In genomic region chr12:82996168-82996812, GRCh38 we compare ENCODE assay signal across 12 cellular contexts.
DNase-seq lines count a peak whose midpoint lies in the region; ATAC-seq and TF ChIP-seq lines count a peak whose summit lies in the region.
"Had no signal": no experiment of that assay in that cellular context is flagged by ENCODE, and none has a peak within 500 bp of the region (broad histone marks: within the 10 kb centered on the region; RNA-seq: fewer than 3 reads in every experiment).

No MANE protein-coding gene starts in this region.

- no peak overlapping the region for H3K4me3 ChIP-seq in CD4-positive, CD25-positive, alpha-beta regulatory T cell (ENCODE audit: low read depth, low read length)
- no peak overlapping the region for H3K4me3 ChIP-seq in testis
- H3K4me3 ChIP-seq: esophagus muscularis mucosa had no signal

- H3K27me3 ChIP-seq in CD4-positive, CD25-positive, alpha-beta regulatory T cell (ENCODE audit: control insufficient read depth, insufficient read depth, low read length) = no peaks in the 10 kb centered on the region
- H3K27me3 ChIP-seq in testis = no peaks in the 10 kb centered on the region
- H3K27me3 ChIP-seq: esophagus muscularis mucosa had no signal

- no peaks in the 10 kb centered on the region for H3K9me3 ChIP-seq in CD4-positive, CD25-positive, alpha-beta regulatory T cell (ENCODE audit: control insufficient read depth in 2 of 2, low read length in 2 of 2)
- no peaks in the 10 kb centered on the region for H3K9me3 ChIP-seq in testis
- H3K9me3 ChIP-seq: esophagus muscularis mucosa had no signal

- no peaks in the 10 kb centered on the region for H3K27me3 Mint-ChIP-seq in CD4-positive, CD25-positive, alpha-beta regulatory T cell

- H3K27ac ChIP-seq in CD4-positive, CD25-positive, alpha-beta regulatory T cell (ENCODE audit: insufficient read depth, low read length, poor library complexity, severe bottlenecking) = no peak overlapping the region
- H3K27ac ChIP-seq in testis = no peak overlapping the region
- H3K27ac ChIP-seq: esophagus muscularis mucosa had no signal

- H3K27ac Mint-ChIP-seq in CD4-positive, CD25-positive, alpha-beta regulatory T cell = no peak overlapping the region

- no peak overlapping the region for H3K4me3 Mint-ChIP-seq in CD4-positive, CD25-positive, alpha-beta regulatory T cell

- no peaks in the 10 kb centered on the region for H3K9me3 Mint-ChIP-seq in CD4-positive, CD25-positive, alpha-beta regulatory T cell

- H3K4me1 ChIP-seq in CD4-positive, CD25-positive, alpha-beta regulatory T cell (ENCODE audit: control insufficient read depth, insufficient read depth, low read length, poor library complexity, severe bottlenecking) = no peaks in the 10 kb centered on the region
- no peaks in the 10 kb centered on the region for H3K4me1 ChIP-seq in testis
- H3K4me1 ChIP-seq: esophagus muscularis mucosa had no signal

- no peak for TF ChIP-seq CTCF in testis (IDR thresholded peaks at IDR 0.05)

- DNase-seq in CD4-positive, CD25-positive, alpha-beta regulatory T cell = peak in 1 of 3 donors; percentile 20
- DNase-seq in NCI-H2227 treated with DMSO at 0.1 percent for 48 hours (lab: John Stamatoyannopoulos, UW) (peak; percentile 90), glomerular visceral epithelial cell (ENCODE audit: extremely low spot score) (no peak), testis (no peak), GM03348 (ENCODE audit: low spot score) (no peak)
- DNase-seq in activated effector memory CD4-positive, alpha-beta T cell treated with anti-CD3 and anti-CD28 coated beads, Interleukin-2, amount 50 U/mL, for 16 hours = no peak
- DNase-seq: activated CD4-positive, CD25-positive, alpha-beta regulatory T cell treated with anti-CD3 and anti-CD28 coated beads, Interleukin-2, amount 50 U/mL, for 72 hours; left ventricle myocardium superior; retina had no signal

- ATAC-seq in CD4-positive, CD25-positive, alpha-beta regulatory T cell (ENCODE audit: low read depth in 2 of 2) = peak; percentile 37 to 43
- ATAC-seq in GM18870 (IDR thresholded peaks at IDR 0.05; ENCODE audit: unreplicated experiment) = peak; percentile 97
- ATAC-seq in HG03097 (IDR thresholded peaks at IDR 0.05; ENCODE audit: low FRiP score, unreplicated experiment) = peak; percentile 84
- ATAC-seq: left ventricle myocardium superior had no signal

- H3K4me1 Mint-ChIP-seq in CD4-positive, CD25-positive, alpha-beta regulatory T cell = no peaks in the 10 kb centered on the region

- TF ChIP-seq POLR2A in testis (IDR thresholded peaks at IDR 0.05) = no peak

- intact Hi-C loops in testis (cut with DNase I; ENCODE audit: low total_unique reads) = no loop called here

- no peaks in the 10 kb centered on the region for H3K36me3 Mint-ChIP-seq in CD4-positive, CD25-positive, alpha-beta regulatory T cell

- H3K36me3 ChIP-seq in CD4-positive, CD25-positive, alpha-beta regulatory T cell (ENCODE audit: control insufficient read depth, insufficient read depth, low read length) = no peaks in the 10 kb centered on the region
- H3K36me3 ChIP-seq in testis (ENCODE audit: low read depth, missing control alignments) = no peaks in the 10 kb centered on the region
- H3K36me3 ChIP-seq: esophagus muscularis mucosa had no signal

Comparison
In these comparisons a context has a peak if more than half of its experiments do, and no peak if none do; other contexts are left out.
1. ATAC-seq: peak in every context shown above with its lines; median percentile 97 in GM18870; 84 in HG03097; 40 in CD4-positive, CD25-positive, alpha-beta regulatory T cell.